In the genomic region with DNA sequence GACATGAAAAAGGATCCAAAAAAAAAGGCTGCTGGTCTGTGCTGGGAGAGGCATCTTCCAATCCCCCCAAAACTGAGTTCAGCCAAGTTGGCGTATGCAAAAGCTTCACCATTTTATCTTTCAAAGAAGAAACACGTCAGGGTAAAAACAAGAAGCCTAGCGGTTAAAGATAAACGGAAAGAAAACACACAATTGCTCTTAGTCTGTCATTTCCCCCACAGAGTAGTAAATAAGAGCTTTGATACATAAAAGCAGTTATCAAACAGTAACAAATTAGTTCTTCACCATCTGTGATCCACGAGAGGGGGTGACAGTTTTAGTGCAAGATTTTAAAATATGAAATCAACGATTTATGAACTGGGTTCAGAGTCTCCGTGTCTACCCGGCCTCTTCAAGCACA, we compare ENCODE assay signal across 23 cellular contexts.
"Had no signal": no experiment of that assay in that cellular context is flagged by ENCODE, and none has a peak within 500 bp of the region (broad histone marks: within the 10 kb centered on the region; RNA-seq: fewer than 3 reads in every experiment).

No MANE protein-coding gene starts in this region.

- H3K79me2 ChIP-seq: hepatocyte had no signal

- H2AFZ ChIP-seq: hepatocyte had no signal

- H3K36me3 ChIP-seq: breast epithelium, colonic mucosa, left ventricle myocardium inferior, stomach, suprapubic skin, transverse colon had no signal

- H3K4me1 ChIP-seq: breast epithelium, colonic mucosa, left ventricle myocardium inferior, stomach, transverse colon had no signal

- H3K27ac Mint-ChIP-seq: activated naive CD8-positive, alpha-beta T cell treated with anti-CD3 and anti-CD28 coated beads for 36 hours; stimulated activated memory B cell treated with anti-CD40 and anti-IgM and Interleukin-4, amounts not matched to agents 10 μg/mL and 1 μg/mL and 100 μg/mL, for 72 hours had no signal

- ATAC-seq: effector memory CD8-positive, alpha-beta T cell; esophagus mucosa; naive thymus-derived CD4-positive, alpha-beta T cell; sciatic nerve; stimulated activated memory B cell treated with anti-CD40 and anti-IgM and Interleukin-4, amounts not matched to agents 10 μg/mL and 1 μg/mL and 100 μg/mL, for 72 hours; WTC11 had no signal

- H3K27ac ChIP-seq: breast epithelium, colonic mucosa, dorsolateral prefrontal cortex, hepatocyte, left ventricle myocardium inferior, stomach, suprapubic skin, transverse colon had no signal

- H3K9me3 ChIP-seq: colonic mucosa had no signal

- H3K4me3 Mint-ChIP-seq: activated naive CD8-positive, alpha-beta T cell treated with anti-CD3 and anti-CD28 coated beads for 36 hours; neural crest cell; stimulated activated memory B cell treated with anti-CD40 and anti-IgM and Interleukin-4, amounts not matched to agents 10 μg/mL and 1 μg/mL and 100 μg/mL, for 72 hours; WTC11 had no signal

- H3K36me3 Mint-ChIP-seq: stimulated activated memory B cell treated with anti-CD40 and anti-IgM and Interleukin-4, amounts not matched to agents 10 μg/mL and 1 μg/mL and 100 μg/mL, for 72 hours had no signal

- H3K4me2 ChIP-seq: hepatocyte had no signal

- H3K9me3 Mint-ChIP-seq: effector memory CD8-positive, alpha-beta T cell had no signal

- H3K27me3 ChIP-seq: breast epithelium, colonic mucosa, dorsolateral prefrontal cortex, hepatocyte, stomach, suprapubic skin, transverse colon had no signal

- DNase-seq: activated naive CD4-positive, alpha-beta T cell treated with Interleukin-2 at 50 U/mL for 16 hours; activated naive CD8-positive, alpha-beta T cell treated with anti-CD3 and anti-CD28 coated beads for 36 hours; colonic mucosa; dorsolateral prefrontal cortex; effector memory CD8-positive, alpha-beta T cell; foreskin melanocyte; glutamatergic neuron; kidney glomerular epithelial cell; left ventricle myocardium inferior; naive thymus-derived CD4-positive, alpha-beta T cell; posterior cingulate gyrus; small intestine; stomach; T1000; transverse colon had no signal

- H3K4me1 Mint-ChIP-seq: stimulated activated memory B cell treated with anti-CD40 and anti-IgM and Interleukin-4, amounts not matched to agents 10 μg/mL and 1 μg/mL and 100 μg/mL, for 72 hours had no signal

- H3K27me3 Mint-ChIP-seq: activated naive CD8-positive, alpha-beta T cell treated with anti-CD3 and anti-CD28 coated beads for 36 hours; naive thymus-derived CD4-positive, alpha-beta T cell had no signal

- H3K4me3 ChIP-seq: breast epithelium, colonic mucosa, dorsolateral prefrontal cortex, hepatocyte, left ventricle myocardium inferior, stomach, suprapubic skin, transverse colon had no signal
